ENCODE assay signal across 1 cellular context in the genomic region with DNA sequence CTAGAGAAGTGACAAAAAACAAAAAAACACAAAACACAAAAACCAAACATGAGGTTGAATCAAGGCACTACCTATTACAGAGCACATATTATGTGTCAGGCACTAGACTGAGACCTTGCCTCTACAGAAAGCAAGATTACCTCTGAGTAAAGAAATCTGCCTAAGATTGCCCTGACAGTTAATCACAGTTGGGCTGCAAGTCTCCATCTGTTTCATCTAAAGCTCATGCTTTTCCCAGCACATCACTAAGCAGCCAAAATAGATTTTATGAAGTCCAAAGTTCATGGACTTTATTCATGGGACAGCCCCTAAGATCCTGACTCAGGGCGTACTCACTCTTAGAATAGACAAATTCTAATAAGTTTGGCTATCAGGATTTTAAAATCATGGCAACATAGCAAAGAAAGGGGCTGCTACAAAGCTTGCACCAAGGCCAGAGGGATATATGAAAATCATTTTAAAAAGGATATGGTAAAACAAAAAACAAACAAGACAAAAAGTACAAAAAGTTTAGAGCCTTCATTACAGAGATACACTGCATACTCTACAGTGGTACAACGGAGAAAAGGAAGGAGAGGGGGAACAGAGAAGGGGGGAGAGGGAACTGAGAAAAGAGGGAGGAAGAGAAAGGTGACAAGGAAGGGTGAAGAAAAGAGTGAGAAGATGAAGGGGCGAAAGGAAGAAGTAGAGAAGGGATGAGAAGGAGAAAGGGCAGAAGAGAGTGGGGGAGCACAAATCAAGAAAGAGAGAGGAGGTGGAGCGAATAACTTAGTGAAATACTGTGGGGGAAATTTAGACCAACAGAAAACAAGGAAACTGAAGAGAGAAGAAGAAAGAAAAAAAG.
TF ChIP-seq lines count a peak whose summit lies in the region.

No MANE protein-coding gene starts in this region.

TF ChIP-seq in K562, 482 proteins besides CTCF, POLR2A, EP300 and RAD21 (continued from another document):
- TF ChIP-seq, protein P1, sequence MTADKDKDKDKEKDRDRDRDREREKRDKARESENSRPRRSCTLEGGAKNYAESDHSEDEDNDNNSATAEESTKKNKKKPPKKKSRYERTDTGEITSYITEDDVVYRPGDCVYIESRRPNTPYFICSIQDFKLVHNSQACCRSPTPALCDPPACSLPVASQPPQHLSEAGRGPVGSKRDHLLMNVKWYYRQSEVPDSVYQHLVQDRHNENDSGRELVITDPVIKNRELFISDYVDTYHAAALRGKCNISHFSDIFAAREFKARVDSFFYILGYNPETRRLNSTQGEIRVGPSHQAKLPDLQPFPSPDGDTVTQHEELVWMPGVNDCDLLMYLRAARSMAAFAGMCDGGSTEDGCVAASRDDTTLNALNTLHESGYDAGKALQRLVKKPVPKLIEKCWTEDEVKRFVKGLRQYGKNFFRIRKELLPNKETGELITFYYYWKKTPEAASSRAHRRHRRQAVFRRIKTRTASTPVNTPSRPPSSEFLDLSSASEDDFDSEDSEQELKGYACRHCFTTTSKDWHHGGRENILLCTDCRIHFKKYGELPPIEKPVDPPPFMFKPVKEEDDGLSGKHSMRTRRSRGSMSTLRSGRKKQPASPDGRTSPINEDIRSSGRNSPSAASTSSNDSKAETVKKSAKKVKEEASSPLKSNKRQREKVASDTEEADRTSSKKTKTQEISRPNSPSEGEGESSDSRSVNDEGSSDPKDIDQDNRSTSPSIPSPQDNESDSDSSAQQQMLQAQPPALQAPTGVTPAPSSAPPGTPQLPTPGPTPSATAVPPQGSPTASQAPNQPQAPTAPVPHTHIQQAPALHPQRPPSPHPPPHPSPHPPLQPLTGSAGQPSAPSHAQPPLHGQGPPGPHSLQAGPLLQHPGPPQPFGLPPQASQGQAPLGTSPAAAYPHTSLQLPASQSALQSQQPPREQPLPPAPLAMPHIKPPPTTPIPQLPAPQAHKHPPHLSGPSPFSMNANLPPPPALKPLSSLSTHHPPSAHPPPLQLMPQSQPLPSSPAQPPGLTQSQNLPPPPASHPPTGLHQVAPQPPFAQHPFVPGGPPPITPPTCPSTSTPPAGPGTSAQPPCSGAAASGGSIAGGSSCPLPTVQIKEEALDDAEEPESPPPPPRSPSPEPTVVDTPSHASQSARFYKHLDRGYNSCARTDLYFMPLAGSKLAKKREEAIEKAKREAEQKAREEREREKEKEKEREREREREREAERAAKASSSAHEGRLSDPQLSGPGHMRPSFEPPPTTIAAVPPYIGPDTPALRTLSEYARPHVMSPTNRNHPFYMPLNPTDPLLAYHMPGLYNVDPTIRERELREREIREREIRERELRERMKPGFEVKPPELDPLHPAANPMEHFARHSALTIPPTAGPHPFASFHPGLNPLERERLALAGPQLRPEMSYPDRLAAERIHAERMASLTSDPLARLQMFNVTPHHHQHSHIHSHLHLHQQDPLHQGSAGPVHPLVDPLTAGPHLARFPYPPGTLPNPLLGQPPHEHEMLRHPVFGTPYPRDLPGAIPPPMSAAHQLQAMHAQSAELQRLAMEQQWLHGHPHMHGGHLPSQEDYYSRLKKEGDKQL (CRISPR knock-in tag; IDR thresholded peaks at IDR 0.05; ENCODE audit: borderline replicate concordance): no peak
- TF ChIP-seq, protein P2, sequence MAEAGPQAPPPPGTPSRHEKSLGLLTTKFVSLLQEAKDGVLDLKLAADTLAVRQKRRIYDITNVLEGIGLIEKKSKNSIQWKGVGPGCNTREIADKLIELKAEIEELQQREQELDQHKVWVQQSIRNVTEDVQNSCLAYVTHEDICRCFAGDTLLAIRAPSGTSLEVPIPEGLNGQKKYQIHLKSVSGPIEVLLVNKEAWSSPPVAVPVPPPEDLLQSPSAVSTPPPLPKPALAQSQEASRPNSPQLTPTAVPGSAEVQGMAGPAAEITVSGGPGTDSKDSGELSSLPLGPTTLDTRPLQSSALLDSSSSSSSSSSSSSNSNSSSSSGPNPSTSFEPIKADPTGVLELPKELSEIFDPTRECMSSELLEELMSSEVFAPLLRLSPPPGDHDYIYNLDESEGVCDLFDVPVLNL (CRISPR knock-in tag; IDR thresholded peaks at IDR 0.05; ENCODE audit: low read depth): no peak
- no peak for TF ChIP-seq BRF1 (IDR thresholded peaks at IDR 0.05; ENCODE audit: borderline replicate concordance, extremely low read depth, insufficient read length)
- TF ChIP-seq ZFP36 (IDR thresholded peaks at IDR 0.05; ENCODE audit: low read depth, low read length, partially characterized antibody): no peak
- TF ChIP-seq CC2D1A (IDR thresholded peaks at IDR 0.05): peak; percentile 70
- TF ChIP-seq, protein P3, sequence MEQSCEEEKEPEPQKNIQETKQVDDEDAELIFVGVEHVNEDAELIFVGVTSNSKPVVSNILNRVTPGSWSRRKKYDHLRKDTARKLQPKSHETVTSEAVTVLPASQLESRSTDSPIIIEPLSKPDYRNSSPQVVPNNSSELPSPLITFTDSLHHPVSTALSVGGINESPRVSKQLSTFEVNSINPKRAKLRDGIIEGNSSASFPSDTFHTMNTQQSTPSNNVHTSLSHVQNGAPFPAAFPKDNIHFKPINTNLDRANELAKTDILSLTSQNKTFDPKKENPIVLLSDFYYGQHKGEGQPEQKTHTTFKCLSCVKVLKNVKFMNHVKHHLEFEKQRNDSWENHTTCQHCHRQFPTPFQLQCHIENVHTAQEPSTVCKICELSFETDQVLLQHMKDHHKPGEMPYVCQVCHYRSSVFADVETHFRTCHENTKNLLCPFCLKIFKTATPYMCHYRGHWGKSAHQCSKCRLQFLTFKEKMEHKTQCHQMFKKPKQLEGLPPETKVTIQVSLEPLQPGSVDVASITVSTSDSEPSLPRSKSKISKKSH (CRISPR knock-in tag; IDR thresholded peaks at IDR 0.05): no peak
- TF ChIP-seq, protein P4, sequence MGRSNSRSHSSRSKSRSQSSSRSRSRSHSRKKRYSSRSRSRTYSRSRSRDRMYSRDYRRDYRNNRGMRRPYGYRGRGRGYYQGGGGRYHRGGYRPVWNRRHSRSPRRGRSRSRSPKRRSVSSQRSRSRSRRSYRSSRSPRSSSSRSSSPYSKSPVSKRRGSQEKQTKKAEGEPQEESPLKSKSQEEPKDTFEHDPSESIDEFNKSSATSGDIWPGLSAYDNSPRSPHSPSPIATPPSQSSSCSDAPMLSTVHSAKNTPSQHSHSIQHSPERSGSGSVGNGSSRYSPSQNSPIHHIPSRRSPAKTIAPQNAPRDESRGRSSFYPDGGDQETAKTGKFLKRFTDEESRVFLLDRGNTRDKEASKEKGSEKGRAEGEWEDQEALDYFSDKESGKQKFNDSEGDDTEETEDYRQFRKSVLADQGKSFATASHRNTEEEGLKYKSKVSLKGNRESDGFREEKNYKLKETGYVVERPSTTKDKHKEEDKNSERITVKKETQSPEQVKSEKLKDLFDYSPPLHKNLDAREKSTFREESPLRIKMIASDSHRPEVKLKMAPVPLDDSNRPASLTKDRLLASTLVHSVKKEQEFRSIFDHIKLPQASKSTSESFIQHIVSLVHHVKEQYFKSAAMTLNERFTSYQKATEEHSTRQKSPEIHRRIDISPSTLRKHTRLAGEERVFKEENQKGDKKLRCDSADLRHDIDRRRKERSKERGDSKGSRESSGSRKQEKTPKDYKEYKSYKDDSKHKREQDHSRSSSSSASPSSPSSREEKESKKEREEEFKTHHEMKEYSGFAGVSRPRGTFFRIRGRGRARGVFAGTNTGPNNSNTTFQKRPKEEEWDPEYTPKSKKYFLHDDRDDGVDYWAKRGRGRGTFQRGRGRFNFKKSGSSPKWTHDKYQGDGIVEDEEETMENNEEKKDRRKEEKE (IDR thresholded peaks at IDR 0.05; ENCODE audit: borderline replicate concordance in 1 of 2, control insufficient read depth in 1 of 2, low read depth in 2 of 2, low read length in 1 of 2): peak in 1 of 2 experiments; percentile 70; a peak in 1 of 4 replicates
- TF ChIP-seq TOE1 (IDR thresholded peaks at IDR 0.05; ENCODE audit: borderline replicate concordance): peak; percentile 40; the same call in 1 of the 2 replicates
- TF ChIP-seq TOE1 (CRISPR knock-in tag; IDR thresholded peaks at IDR 0.05; ENCODE audit: borderline replicate concordance, low read depth): no peak
- TF ChIP-seq, protein P5, sequence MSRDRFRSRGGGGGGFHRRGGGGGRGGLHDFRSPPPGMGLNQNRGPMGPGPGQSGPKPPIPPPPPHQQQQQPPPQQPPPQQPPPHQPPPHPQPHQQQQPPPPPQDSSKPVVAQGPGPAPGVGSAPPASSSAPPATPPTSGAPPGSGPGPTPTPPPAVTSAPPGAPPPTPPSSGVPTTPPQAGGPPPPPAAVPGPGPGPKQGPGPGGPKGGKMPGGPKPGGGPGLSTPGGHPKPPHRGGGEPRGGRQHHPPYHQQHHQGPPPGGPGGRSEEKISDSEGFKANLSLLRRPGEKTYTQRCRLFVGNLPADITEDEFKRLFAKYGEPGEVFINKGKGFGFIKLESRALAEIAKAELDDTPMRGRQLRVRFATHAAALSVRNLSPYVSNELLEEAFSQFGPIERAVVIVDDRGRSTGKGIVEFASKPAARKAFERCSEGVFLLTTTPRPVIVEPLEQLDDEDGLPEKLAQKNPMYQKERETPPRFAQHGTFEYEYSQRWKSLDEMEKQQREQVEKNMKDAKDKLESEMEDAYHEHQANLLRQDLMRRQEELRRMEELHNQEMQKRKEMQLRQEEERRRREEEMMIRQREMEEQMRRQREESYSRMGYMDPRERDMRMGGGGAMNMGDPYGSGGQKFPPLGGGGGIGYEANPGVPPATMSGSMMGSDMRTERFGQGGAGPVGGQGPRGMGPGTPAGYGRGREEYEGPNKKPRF (IDR thresholded peaks at IDR 0.05; ENCODE audit: low read depth, low read length): no peak
- TF ChIP-seq ZNF174 (CRISPR knock-in tag; IDR thresholded peaks at IDR 0.05): no peak
- TF ChIP-seq, protein P6, sequence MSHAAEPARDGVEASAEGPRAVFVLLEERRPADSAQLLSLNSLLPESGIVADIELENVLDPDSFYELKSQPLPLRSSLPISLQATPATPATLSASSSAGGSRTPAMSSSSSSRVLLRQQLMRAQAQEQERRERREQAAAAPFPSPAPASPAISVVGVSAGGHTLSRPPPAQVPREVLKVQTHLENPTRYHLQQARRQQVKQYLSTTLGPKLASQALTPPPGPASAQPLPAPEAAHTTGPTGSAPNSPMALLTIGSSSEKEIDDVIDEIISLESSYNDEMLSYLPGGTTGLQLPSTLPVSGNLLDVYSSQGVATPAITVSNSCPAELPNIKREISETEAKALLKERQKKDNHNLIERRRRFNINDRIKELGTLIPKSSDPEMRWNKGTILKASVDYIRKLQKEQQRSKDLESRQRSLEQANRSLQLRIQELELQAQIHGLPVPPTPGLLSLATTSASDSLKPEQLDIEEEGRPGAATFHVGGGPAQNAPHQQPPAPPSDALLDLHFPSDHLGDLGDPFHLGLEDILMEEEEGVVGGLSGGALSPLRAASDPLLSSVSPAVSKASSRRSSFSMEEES (CRISPR knock-in tag; IDR thresholded peaks at IDR 0.05): no peak
- TF ChIP-seq, protein P7, sequence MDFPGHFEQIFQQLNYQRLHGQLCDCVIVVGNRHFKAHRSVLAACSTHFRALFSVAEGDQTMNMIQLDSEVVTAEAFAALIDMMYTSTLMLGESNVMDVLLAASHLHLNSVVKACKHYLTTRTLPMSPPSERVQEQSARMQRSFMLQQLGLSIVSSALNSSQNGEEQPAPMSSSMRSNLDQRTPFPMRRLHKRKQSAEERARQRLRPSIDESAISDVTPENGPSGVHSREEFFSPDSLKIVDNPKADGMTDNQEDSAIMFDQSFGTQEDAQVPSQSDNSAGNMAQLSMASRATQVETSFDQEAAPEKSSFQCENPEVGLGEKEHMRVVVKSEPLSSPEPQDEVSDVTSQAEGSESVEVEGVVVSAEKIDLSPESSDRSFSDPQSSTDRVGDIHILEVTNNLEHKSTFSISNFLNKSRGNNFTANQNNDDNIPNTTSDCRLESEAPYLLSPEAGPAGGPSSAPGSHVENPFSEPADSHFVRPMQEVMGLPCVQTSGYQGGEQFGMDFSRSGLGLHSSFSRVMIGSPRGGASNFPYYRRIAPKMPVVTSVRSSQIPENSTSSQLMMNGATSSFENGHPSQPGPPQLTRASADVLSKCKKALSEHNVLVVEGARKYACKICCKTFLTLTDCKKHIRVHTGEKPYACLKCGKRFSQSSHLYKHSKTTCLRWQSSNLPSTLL (IDR thresholded peaks at IDR 0.05): no peak; the same call in 1 of the 2 replicates
- TF ChIP-seq BMI1 (IDR thresholded peaks at IDR 0.05; ENCODE audit: low read length): no peak
- no peak for TF ChIP-seq BHLHE40 (IDR thresholded peaks at IDR 0.05; ENCODE audit: low read length)
- TF ChIP-seq, protein P8, sequence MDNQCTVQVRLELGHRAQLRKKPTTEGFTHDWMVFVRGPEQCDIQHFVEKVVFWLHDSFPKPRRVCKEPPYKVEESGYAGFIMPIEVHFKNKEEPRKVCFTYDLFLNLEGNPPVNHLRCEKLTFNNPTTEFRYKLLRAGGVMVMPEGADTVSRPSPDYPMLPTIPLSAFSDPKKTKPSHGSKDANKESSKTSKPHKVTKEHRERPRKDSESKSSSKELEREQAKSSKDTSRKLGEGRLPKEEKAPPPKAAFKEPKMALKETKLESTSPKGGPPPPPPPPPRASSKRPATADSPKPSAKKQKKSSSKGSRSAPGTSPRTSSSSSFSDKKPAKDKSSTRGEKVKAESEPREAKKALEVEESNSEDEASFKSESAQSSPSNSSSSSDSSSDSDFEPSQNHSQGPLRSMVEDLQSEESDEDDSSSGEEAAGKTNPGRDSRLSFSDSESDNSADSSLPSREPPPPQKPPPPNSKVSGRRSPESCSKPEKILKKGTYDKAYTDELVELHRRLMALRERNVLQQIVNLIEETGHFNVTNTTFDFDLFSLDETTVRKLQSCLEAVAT (IDR thresholded peaks at IDR 0.05): 0 out of 4 replicates have a peak, but pooled peaks have one; percentile 28 to 37
